Comparison of ENCODE assay signal across 24 cellular contexts in the genomic region with DNA sequence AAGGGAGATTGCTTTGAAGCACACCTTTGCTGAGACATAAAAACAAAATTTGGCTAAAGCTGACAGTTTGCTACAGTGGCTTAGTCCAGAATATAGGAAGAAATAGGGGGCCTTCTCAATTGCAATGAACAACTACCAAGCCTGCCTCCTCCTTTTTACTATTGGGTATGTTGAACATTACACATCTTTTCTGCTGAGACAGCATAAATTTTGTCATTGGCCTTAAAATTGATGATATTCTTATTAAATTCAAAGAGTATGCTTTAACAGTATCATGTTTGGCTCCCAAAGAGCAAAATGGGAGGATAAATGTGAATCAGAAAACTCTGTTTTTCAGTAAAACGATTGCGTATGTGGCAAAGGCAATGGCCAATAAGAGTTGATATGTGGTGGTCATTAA.
DNase-seq lines count a peak whose midpoint lies in the region; ATAC-seq, FAIRE-seq and TF ChIP-seq lines count a peak whose summit lies in the region.
"Had no signal": no experiment of that assay in that cellular context is flagged by ENCODE, and none has a peak within 500 bp of the region (broad histone marks: within the 10 kb centered on the region; RNA-seq: fewer than 3 reads in every experiment).

No MANE protein-coding gene starts in this region.

- no peak overlapping the region for H3K27ac ChIP-seq in A549
- H3K27ac ChIP-seq in IMR-90 (ENCODE audit: insufficient read depth, low read length): no peak overlapping the region
- no peak overlapping the region for H3K27ac ChIP-seq in H1 (ENCODE audit: low read depth, low read length)
- H3K27ac ChIP-seq: BLaER1 treated with 17β-estradiol and CSF1 and Interleukin-3, amounts not matched to agents 10 nM and 100 nM; C4-2B had no signal

- no peaks in the 10 kb centered on the region for H3K79me2 ChIP-seq in H1 (ENCODE audit: control insufficient read depth in 1 of 2, insufficient read depth in 2 of 2, low read length in 2 of 2)

- H3K9ac ChIP-seq in IMR-90 (ENCODE audit: low read depth, low read length): no peak overlapping the region
- no peak overlapping the region for H3K9ac ChIP-seq in H1 (replicated peaks in 1 of 4; ENCODE audit: extremely low read depth in 1 of 4, low read depth in 3 of 4, low read length in 3 of 4)
- H3K9ac ChIP-seq: BLaER1 treated with 17β-estradiol and CSF1 and Interleukin-3, amounts not matched to agents 10 nM and 100 nM had no signal

- H2BK5ac ChIP-seq in IMR-90 (ENCODE audit: low read depth, low read length, poor library complexity, severe bottlenecking) (no peak overlapping the region), H1 (ENCODE audit: low read depth, low read length) (no peak overlapping the region)

- POLR2A ChIA-PET in A549 (lab: Yijun Ruan, JAX): no interaction called here
- POLR2A ChIA-PET in IMR-90 (lab: Charles Lee; ENCODE audit: unreplicated experiment): no interaction called here
- POLR2A ChIA-PET in H1 (lab: Charles Lee; ENCODE audit: partially characterized antibody): no interaction called here

- H4K20me1 ChIP-seq in IMR-90 (ENCODE audit: insufficient read depth, low read length) (no peaks in the 10 kb centered on the region), H1 (replicated peaks in 1 of 2; ENCODE audit: control insufficient read depth in 1 of 2, insufficient read depth in 2 of 2, low read length in 2 of 2) (no peaks in the 10 kb centered on the region)
- H4K20me1 ChIP-seq: BLaER1 treated with 17β-estradiol and CSF1 and Interleukin-3, amounts not matched to agents 10 nM and 100 nM had no signal

- H3K36me3 ChIP-seq in IMR-90 (ENCODE audit: control insufficient read depth, insufficient read depth, low read length) (no peaks in the 10 kb centered on the region), H1 (ENCODE audit: control insufficient read depth in 2 of 4, insufficient read depth in 4 of 4, low read length in 3 of 4) (no peaks in the 10 kb centered on the region)
- H3K36me3 ChIP-seq: BLaER1 treated with 17β-estradiol and CSF1 and Interleukin-3, amounts not matched to agents 10 nM and 100 nM had no signal

- H3K27me3 ChIP-seq in IMR-90 (ENCODE audit: control insufficient read depth, insufficient read depth, low read length) (no peaks in the 10 kb centered on the region), H1 (replicated peaks in 1 of 4; ENCODE audit: control insufficient read depth in 3 of 4, extremely low read depth in 1 of 4, insufficient read depth in 3 of 4, low read length in 3 of 4) (no peaks in the 10 kb centered on the region)
- H3K27me3 ChIP-seq: BLaER1 treated with 17β-estradiol and CSF1 and Interleukin-3, amounts not matched to agents 10 nM and 100 nM had no signal

- no peak overlapping the region for H3K14ac ChIP-seq in IMR-90 (replicated peaks; ENCODE audit: low read depth, low read length)
- no peak overlapping the region for H3K14ac ChIP-seq in H1 (ENCODE audit: insufficient read length)

- H2AK5ac ChIP-seq in IMR-90 (ENCODE audit: low read depth, low read length) (no peak overlapping the region), H1 (ENCODE audit: low read depth, low read length) (no peak overlapping the region)

- no peaks in the 10 kb centered on the region for H3K9me1 ChIP-seq in IMR-90 (ENCODE audit: insufficient read depth, low read length)

- H3K4ac ChIP-seq in IMR-90 (ENCODE audit: low read depth, low read length): no peak overlapping the region
- H3K4ac ChIP-seq in H1 (replicated peaks; ENCODE audit: insufficient read length, low read depth, low read length): no peak overlapping the region

- H2AK9ac ChIP-seq in IMR-90 (replicated peaks; ENCODE audit: low read depth, low read length, poor library complexity): no peak overlapping the region

- H2BK12ac ChIP-seq in H1 (ENCODE audit: low read depth, low read length): no peak overlapping the region

- no peak overlapping the region for H4K91ac ChIP-seq in IMR-90 (ENCODE audit: insufficient read depth, low read depth, low read length)
- no peak overlapping the region for H4K91ac ChIP-seq in H1 (replicated peaks; ENCODE audit: insufficient read length, low read length)

- DNase-seq in A549 (ENCODE audit: low read depth in 1 of 2, low spot score in 1 of 2) (no peak), IMR-90 (no peak), H1 (ENCODE audit: low read depth in 1 of 2, low spot score in 2 of 2) (no peak), DMS 273 treated with DMSO at 0.1 percent for 48 hours (lab: John Stamatoyannopoulos, UW) (no peak), HCEC 1CT (no peak)
- DNase-seq: 8988T; AML-193; Caco-2; Calu3; CD4-positive, alpha-beta T cell; CD8-positive, alpha-beta T cell; DMS153; DMS53; DMS79; DND-41; EL; GDM1 had no signal

- H3K23me2 ChIP-seq in H1 (ENCODE audit: low read depth, low read length): no peaks in the 10 kb centered on the region

- dilution Hi-C loops in IMR-90 (cut with HindIII; ENCODE audit: low sequenced_read_pairs, unreplicated experiment): no loop called here

- H2BK15ac ChIP-seq in IMR-90 (ENCODE audit: low read depth, low read length): no peak overlapping the region
- H2BK15ac ChIP-seq in H1 (ENCODE audit: low read length): no peak overlapping the region

- TF ChIP-seq EP300 in A549 (IDR thresholded peaks at IDR 0.05) (no peak), H1 (IDR thresholded peaks at IDR 0.05; ENCODE audit: borderline replicate concordance in 1 of 2, low read depth in 2 of 2, low read length in 2 of 2) (no peak)

- no peak overlapping the region for H2BK120ac ChIP-seq in IMR-90 (ENCODE audit: low read depth, low read length)
- no peak overlapping the region for H2BK120ac ChIP-seq in H1 (replicated peaks; ENCODE audit: low read depth, low read length)

- H3K18ac ChIP-seq in IMR-90 (ENCODE audit: low read depth, low read length) (no peak overlapping the region), H1 (ENCODE audit: extremely low read depth, low read length) (no peak overlapping the region)

- no peaks in the 10 kb centered on the region for H3K9me3 ChIP-seq in A549
- peaks cover 2% of the 10 kb centered on the region; the same call in 1 of the 2 replicates for H3K9me3 ChIP-seq in IMR-90 (ENCODE audit: control insufficient read depth, insufficient read depth, low read length)
- no peaks in the 10 kb centered on the region for H3K9me3 ChIP-seq in H1 (ENCODE audit: insufficient read depth in 2 of 2, low read depth in 1 of 2, low read length in 1 of 2)
- H3K9me3 ChIP-seq: BLaER1 treated with 17β-estradiol and CSF1 and Interleukin-3, amounts not matched to agents 10 nM and 100 nM; Caco-2 had no signal

- no peak overlapping the region for H3K23ac ChIP-seq in IMR-90 (ENCODE audit: low read depth, low read length)
- no peak overlapping the region for H3K23ac ChIP-seq in H1 (ENCODE audit: insufficient read length)

- no TSS peak for BruUV-seq in IMR-90 (replicated peaks; lab: Mats Ljungman, UMichigan)

- ATAC-seq in A549 (no peak), IMR-90 (ENCODE audit: low read depth) (no peak)
- ATAC-seq: CD8-positive, alpha-beta T cell; GM12878 had no signal

- TF ChIP-seq CTCF in A549 (IDR thresholded peaks at IDR 0.05) (no peak), IMR-90 (conservative IDR thresholded peaks at IDR 0.05; ENCODE audit: low read depth, low read length) (no peak), H1 (IDR thresholded peaks at IDR 0.05; ENCODE audit: control extremely low read depth in 1 of 3, insufficient read depth in 1 of 3, low read depth in 1 of 3, low read length in 3 of 3) (no peak)

- CTCF ChIA-PET in A549 (lab: Yijun Ruan, JAX): no interaction called here
- CTCF ChIA-PET in IMR-90 (lab: Yijun Ruan, JAX): no interaction called here
- CTCF ChIA-PET in H1 (lab: Charles Lee; ENCODE audit: partially characterized antibody): no interaction called here

- no peak overlapping the region for H4K8ac ChIP-seq in IMR-90 (ENCODE audit: low read depth in 2 of 2, low read length in 2 of 2)
- H4K8ac ChIP-seq in H1 (ENCODE audit: extremely low read depth, insufficient read depth, low read length): no peak overlapping the region

- TF ChIP-seq POLR2A in A549 (IDR thresholded peaks at IDR 0.05; ENCODE audit: low read length) (no peak), IMR-90 (IDR thresholded peaks at IDR 0.05; ENCODE audit: low read depth, low read length) (no peak), H1 (IDR thresholded peaks at IDR 0.05; ENCODE audit: control extremely low read depth in 1 of 2, low read depth in 2 of 2, low read length in 2 of 2) (no peak)

- H3K4me1 ChIP-seq in A549: no peaks in the 10 kb centered on the region
- H3K4me1 ChIP-seq in IMR-90 (ENCODE audit: control insufficient read depth, insufficient read depth, low read length): no peaks in the 10 kb centered on the region
- H3K4me1 ChIP-seq in H1 (replicated peaks in 1 of 4; ENCODE audit: control insufficient read depth in 3 of 4, insufficient read depth in 4 of 4, low read length in 3 of 4): no peaks in the 10 kb centered on the region
- H3K4me1 ChIP-seq: Caco-2 had no signal

- TF ChIP-seq RAD21 in A549 (conservative IDR thresholded peaks at IDR 0.05 in 1 of 2, IDR thresholded peaks at IDR 0.05 in 1 of 2): no peak
- no peak for TF ChIP-seq RAD21 in IMR-90 (IDR thresholded peaks at IDR 0.05; ENCODE audit: low read length)
- TF ChIP-seq RAD21 in H1 (IDR thresholded peaks at IDR 0.05 in 1 of 2, conservative IDR thresholded peaks at IDR 0.05 in 1 of 2; ENCODE audit: low read depth in 2 of 2, low read length in 2 of 2): no peak

- H3K4me2 ChIP-seq in A549: no peak overlapping the region
- no peak overlapping the region for H3K4me2 ChIP-seq in IMR-90 (ENCODE audit: low read depth, low read length)
- H3K4me2 ChIP-seq in H1 (ENCODE audit: insufficient read depth in 1 of 2, low read depth in 2 of 2, low read length in 2 of 2): no peak overlapping the region
- H3K4me2 ChIP-seq: BLaER1 treated with 17β-estradiol and CSF1 and Interleukin-3, amounts not matched to agents 10 nM and 100 nM had no signal

- intact Hi-C loops in IMR-90 (cut with micrococcal nuclease): no loop called here

- no peak overlapping the region for H3K4me3 ChIP-seq in A549
- no peak overlapping the region for H3K4me3 ChIP-seq in IMR-90 (ENCODE audit: insufficient read depth, low read depth, low read length)
- no peak overlapping the region for H3K4me3 ChIP-seq in H1 (ENCODE audit: extremely low read depth in 1 of 4, insufficient read depth in 2 of 4, low read depth in 3 of 4, low read length in 4 of 4)
- H3K4me3 ChIP-seq: BLaER1 treated with 17β-estradiol and CSF1 and Interleukin-3, amounts not matched to agents 10 nM and 100 nM; GM12878 had no signal

- in situ Hi-C loops in IMR-90 (cut with MboI; ENCODE audit: low sequenced_read_pairs): no loop called here

- H4K5ac ChIP-seq in IMR-90 (ENCODE audit: low read depth, low read length) (no peak overlapping the region), H1 (ENCODE audit: insufficient read length, low read depth, low read length) (no peak overlapping the region)

- 23% methylated on average over 2 of the region's 2 CpGs for WGBS in A549 (ENCODE audit: missing lambda C conversion rate)
- no CpG with 5 or more reads among the region's 2 CpGs for WGBS in IMR-90 (ENCODE audit: extremely low coverage in 2 of 2, insufficient read length in 1 of 2), 2 experiments
- 100% methylated on average over 2 of the region's 2 CpGs; no CpG with 5 or more reads in 1 of the 2 experiments for WGBS in H1 (ENCODE audit: extremely low coverage in 1 of 2, insufficient coverage in 1 of 2, insufficient read length in 1 of 2, insufficient replicate concordance in 2 of 2, low coverage in 1 of 2, low lambda C conversion rate in 2 of 2, missing lambda C conversion rate in 1 of 2), 2 experiments

- H3K56ac ChIP-seq in IMR-90 (ENCODE audit: extremely low read depth, insufficient read depth, low read length): no peak overlapping the region
- H3K56ac ChIP-seq in H1 (replicated peaks; ENCODE audit: insufficient read length, low read depth, low read length): no peak overlapping the region

- no peaks in the 10 kb centered on the region for H3K79me1 ChIP-seq in IMR-90 (ENCODE audit: low read depth in 1 of 2, low read length in 2 of 2)
- no peaks in the 10 kb centered on the region for H3K79me1 ChIP-seq in H1 (ENCODE audit: low read depth, low read length)

- H2AFZ ChIP-seq in IMR-90 (replicated peaks; ENCODE audit: low read length, poor library complexity) (no peak overlapping the region), H1 (ENCODE audit: low read length) (no peak overlapping the region)

- FAIRE-seq in A549 (lab: Jason Lieb, UNC) (no peak), H1 (lab: Jason Lieb, UNC) (no peak)
- FAIRE-seq: A204.1, D721Med, GM12878, GM12892, GM18507 had no signal

- H2BK20ac ChIP-seq in IMR-90 (ENCODE audit: low read depth, low read length): no peak overlapping the region
- no peak overlapping the region for H2BK20ac ChIP-seq in H1 (ENCODE audit: low read length)

Comparison
In these comparisons a context has a peak if more than half of its experiments do, and no peak if none do; other contexts are left out.
1. Of the 18 proteins assayed by ChIP-seq in both H1 and A549: peak only in H1: none; only in A549: none; in both: MAFK; in neither: 17.